ENCODE assay signal across 1 cellular context in the genomic region with DNA sequence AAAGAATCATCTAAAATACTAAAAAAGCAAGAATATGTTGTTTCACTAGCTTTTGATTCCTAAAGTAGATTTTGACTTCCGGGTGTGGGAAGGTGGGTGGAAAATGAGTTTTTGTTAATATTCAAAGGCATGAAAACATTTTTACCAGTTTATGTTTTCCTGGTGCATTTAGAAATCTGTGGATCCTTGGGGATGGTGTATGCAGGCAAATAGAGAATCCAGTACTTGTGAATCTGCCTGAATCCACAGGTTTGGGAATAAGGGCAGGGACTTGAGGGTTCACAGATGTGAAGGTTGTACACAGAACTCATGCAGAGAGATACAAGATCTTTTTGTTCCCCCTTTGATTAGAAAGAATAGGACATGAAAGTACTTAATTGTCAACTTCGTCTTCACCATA.
TF ChIP-seq lines count a peak whose summit lies in the region.

No MANE protein-coding gene starts in this region.

TF ChIP-seq in SK-N-SH, 30 proteins besides CTCF, POLR2A, EP300 and RAD21 (continued from another document):
- TF ChIP-seq, protein P1, sequence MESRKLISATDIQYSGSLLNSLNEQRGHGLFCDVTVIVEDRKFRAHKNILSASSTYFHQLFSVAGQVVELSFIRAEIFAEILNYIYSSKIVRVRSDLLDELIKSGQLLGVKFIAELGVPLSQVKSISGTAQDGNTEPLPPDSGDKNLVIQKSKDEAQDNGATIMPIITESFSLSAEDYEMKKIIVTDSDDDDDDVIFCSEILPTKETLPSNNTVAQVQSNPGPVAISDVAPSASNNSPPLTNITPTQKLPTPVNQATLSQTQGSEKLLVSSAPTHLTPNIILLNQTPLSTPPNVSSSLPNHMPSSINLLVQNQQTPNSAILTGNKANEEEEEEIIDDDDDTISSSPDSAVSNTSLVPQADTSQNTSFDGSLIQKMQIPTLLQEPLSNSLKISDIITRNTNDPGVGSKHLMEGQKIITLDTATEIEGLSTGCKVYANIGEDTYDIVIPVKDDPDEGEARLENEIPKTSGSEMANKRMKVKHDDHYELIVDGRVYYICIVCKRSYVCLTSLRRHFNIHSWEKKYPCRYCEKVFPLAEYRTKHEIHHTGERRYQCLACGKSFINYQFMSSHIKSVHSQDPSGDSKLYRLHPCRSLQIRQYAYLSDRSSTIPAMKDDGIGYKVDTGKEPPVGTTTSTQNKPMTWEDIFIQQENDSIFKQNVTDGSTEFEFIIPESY (IDR thresholded peaks at IDR 0.05; ENCODE audit: borderline replicate concordance, low read depth) = no peak
- TF ChIP-seq SMC3 (IDR thresholded peaks at IDR 0.05; ENCODE audit: low read depth, low read length) (no peak), YY1 (IDR thresholded peaks at IDR 0.05; ENCODE audit: low read depth) (no peak), TEAD4 (IDR thresholded peaks at IDR 0.05; ENCODE audit: borderline replicate concordance, insufficient read depth) (no peak), MXI1 (IDR thresholded peaks at IDR 0.05; ENCODE audit: low read depth, low read length) (no peak), NRF1 (IDR thresholded peaks at IDR 0.05; ENCODE audit: low read depth, low read length) (no peak)
- TF ChIP-seq, protein P2, sequence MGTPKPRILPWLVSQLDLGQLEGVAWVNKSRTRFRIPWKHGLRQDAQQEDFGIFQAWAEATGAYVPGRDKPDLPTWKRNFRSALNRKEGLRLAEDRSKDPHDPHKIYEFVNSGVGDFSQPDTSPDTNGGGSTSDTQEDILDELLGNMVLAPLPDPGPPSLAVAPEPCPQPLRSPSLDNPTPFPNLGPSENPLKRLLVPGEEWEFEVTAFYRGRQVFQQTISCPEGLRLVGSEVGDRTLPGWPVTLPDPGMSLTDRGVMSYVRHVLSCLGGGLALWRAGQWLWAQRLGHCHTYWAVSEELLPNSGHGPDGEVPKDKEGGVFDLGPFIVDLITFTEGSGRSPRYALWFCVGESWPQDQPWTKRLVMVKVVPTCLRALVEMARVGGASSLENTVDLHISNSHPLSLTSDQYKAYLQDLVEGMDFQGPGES (IDR thresholded peaks at IDR 0.05; ENCODE audit: low read depth, low read length) = no peak
- TF ChIP-seq, protein P3, sequence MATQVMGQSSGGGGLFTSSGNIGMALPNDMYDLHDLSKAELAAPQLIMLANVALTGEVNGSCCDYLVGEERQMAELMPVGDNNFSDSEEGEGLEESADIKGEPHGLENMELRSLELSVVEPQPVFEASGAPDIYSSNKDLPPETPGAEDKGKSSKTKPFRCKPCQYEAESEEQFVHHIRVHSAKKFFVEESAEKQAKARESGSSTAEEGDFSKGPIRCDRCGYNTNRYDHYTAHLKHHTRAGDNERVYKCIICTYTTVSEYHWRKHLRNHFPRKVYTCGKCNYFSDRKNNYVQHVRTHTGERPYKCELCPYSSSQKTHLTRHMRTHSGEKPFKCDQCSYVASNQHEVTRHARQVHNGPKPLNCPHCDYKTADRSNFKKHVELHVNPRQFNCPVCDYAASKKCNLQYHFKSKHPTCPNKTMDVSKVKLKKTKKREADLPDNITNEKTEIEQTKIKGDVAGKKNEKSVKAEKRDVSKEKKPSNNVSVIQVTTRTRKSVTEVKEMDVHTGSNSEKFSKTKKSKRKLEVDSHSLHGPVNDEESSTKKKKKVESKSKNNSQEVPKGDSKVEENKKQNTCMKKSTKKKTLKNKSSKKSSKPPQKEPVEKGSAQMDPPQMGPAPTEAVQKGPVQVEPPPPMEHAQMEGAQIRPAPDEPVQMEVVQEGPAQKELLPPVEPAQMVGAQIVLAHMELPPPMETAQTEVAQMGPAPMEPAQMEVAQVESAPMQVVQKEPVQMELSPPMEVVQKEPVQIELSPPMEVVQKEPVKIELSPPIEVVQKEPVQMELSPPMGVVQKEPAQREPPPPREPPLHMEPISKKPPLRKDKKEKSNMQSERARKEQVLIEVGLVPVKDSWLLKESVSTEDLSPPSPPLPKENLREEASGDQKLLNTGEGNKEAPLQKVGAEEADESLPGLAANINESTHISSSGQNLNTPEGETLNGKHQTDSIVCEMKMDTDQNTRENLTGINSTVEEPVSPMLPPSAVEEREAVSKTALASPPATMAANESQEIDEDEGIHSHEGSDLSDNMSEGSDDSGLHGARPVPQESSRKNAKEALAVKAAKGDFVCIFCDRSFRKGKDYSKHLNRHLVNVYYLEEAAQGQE (IDR thresholded peaks at IDR 0.05; ENCODE audit: low read depth, low read length) = no peak
